Comparison of ENCODE assay signal across 27 cellular contexts in genomic region chrX:18619288-18619687, GRCh38. TPM values are rescaled to one million over a fixed set of nuclear protein-coding genes. Genes with fewer than 3 reads are reported as not detected.
"Had no signal": no experiment of that assay in that cellular context is flagged by ENCODE, and none has a peak within 500 bp of the region (broad histone marks: within the 10 kb centered on the region; RNA-seq: fewer than 3 reads in every experiment).

No MANE protein-coding gene starts in this region.

- H3K4me3 Mint-ChIP-seq: activated B cell treated with CpG ODN at 0.5 μM for 24 hours; activated CD4-positive, alpha-beta T cell treated with anti-CD3 and anti-CD28 coated beads, Interleukin-2, amount 10 ng/mL, durations not matched to agents 24 days and 14 days; activated CD8-positive, alpha-beta memory T cell treated with anti-CD3 and anti-CD28 coated beads, Interleukin-2, amount 10 ng/mL, durations not matched to agents 7 days and 5 days; activated naive CD4-positive, alpha-beta T cell treated with anti-CD3 and anti-CD28 coated beads for 36 hours; activated naive CD8-positive, alpha-beta T cell; activated T-helper 17 cell treated with anti-CD3 and anti-CD28 coated beads, Interleukin-2, amount 50 U/mL, for 72 hours; T-helper 1 cell treated with Interleukin-12 subunit alpha and Interleukin-12 subunit beta and Interleukin-4 antibody, amounts not matched to agents 30 μg/mL and 1 μg/mL, for 36 hours had no signal

- DNase-seq: activated B cell treated with CpG ODN at 0.5 μM for 24 hours; activated CD4-positive, alpha-beta T cell treated with anti-CD3 and anti-CD28 coated beads for 1 hour; activated CD4-positive, alpha-beta T cell treated with anti-CD3 and anti-CD28 coated beads, Interleukin-2, amount 10 ng/mL, durations not matched to agents 24 days and 14 days; activated CD4-positive, alpha-beta T cell treated with anti-CD3 and anti-CD28 coated beads, Interleukin-2, amount 50 U/mL, for 48 hours; activated CD8-positive, alpha-beta memory T cell treated with anti-CD3 and anti-CD28 coated beads, Interleukin-2, amount 10 ng/mL, durations not matched to agents 7 days and 5 days; activated gamma-delta T cell; activated naive CD4-positive, alpha-beta T cell treated with anti-CD3 and anti-CD28 coated beads for 36 hours; activated T-cell treated with anti-CD3 and anti-CD28 coated beads, Interleukin-2, amount 50 U/mL, for 48 hours; amygdala; brain microvascular endothelial cell; Karpas-422; MM.1S; NCI-H1105; NCI-H1436 treated with DMSO at 0.1 percent for 48 hours; NCI-H187 treated with DMSO at 0.1 percent for 48 hours; NCI-H2081 treated with DMSO at 0.1 percent for 48 hours; NCI-H446; NCI-H524; Peyer's patch; SHP77 had no signal

- ATAC-seq: activated CD8-positive, alpha-beta memory T cell treated with anti-CD3 and anti-CD28 coated beads, Interleukin-2, amount 10 ng/mL, durations not matched to agents 7 days and 5 days; activated T-helper 17 cell treated with anti-CD3 and anti-CD28 coated beads, Interleukin-2, amount 50 U/mL, for 72 hours had no signal

- H3K27ac Mint-ChIP-seq: activated B cell treated with CpG ODN at 0.5 μM for 24 hours; activated CD4-positive, alpha-beta T cell treated with anti-CD3 and anti-CD28 coated beads, Interleukin-2, amount 10 ng/mL, durations not matched to agents 24 days and 14 days; activated CD8-positive, alpha-beta memory T cell treated with anti-CD3 and anti-CD28 coated beads, Interleukin-2, amount 10 ng/mL, durations not matched to agents 7 days and 5 days; activated naive CD4-positive, alpha-beta T cell treated with anti-CD3 and anti-CD28 coated beads for 36 hours; activated naive CD8-positive, alpha-beta T cell; activated T-helper 17 cell treated with anti-CD3 and anti-CD28 coated beads, Interleukin-2, amount 50 U/mL, for 72 hours; T-helper 1 cell treated with Interleukin-12 subunit alpha and Interleukin-12 subunit beta and Interleukin-4 antibody, amounts not matched to agents 30 μg/mL and 1 μg/mL, for 36 hours had no signal

- H3K9me3 Mint-ChIP-seq: activated B cell treated with CpG ODN at 0.5 μM for 24 hours; activated CD4-positive, alpha-beta T cell treated with anti-CD3 and anti-CD28 coated beads, Interleukin-2, amount 10 ng/mL, durations not matched to agents 24 days and 14 days; activated naive CD4-positive, alpha-beta T cell treated with anti-CD3 and anti-CD28 coated beads for 36 hours; activated T-helper 17 cell treated with anti-CD3 and anti-CD28 coated beads, Interleukin-2, amount 50 U/mL, for 72 hours; T-helper 1 cell treated with Interleukin-12 subunit alpha and Interleukin-12 subunit beta and Interleukin-4 antibody, amounts not matched to agents 30 μg/mL and 1 μg/mL, for 36 hours had no signal

- H3K9me3 ChIP-seq: Peyer's patch, SJSA1 had no signal

- H3K36me3 ChIP-seq: brain microvascular endothelial cell, cardiac muscle cell, Peyer's patch, SJSA1 had no signal

- H3K4me1 Mint-ChIP-seq: activated B cell treated with CpG ODN at 0.5 μM for 24 hours; activated CD4-positive, alpha-beta T cell treated with anti-CD3 and anti-CD28 coated beads, Interleukin-2, amount 10 ng/mL, durations not matched to agents 24 days and 14 days; activated CD8-positive, alpha-beta memory T cell treated with anti-CD3 and anti-CD28 coated beads, Interleukin-2, amount 10 ng/mL, durations not matched to agents 7 days and 5 days had no signal

- H3K4me1 ChIP-seq: Peyer's patch had no signal

- H3K36me3 Mint-ChIP-seq: activated CD8-positive, alpha-beta memory T cell treated with anti-CD3 and anti-CD28 coated beads, Interleukin-2, amount 10 ng/mL, durations not matched to agents 7 days and 5 days; activated naive CD8-positive, alpha-beta T cell had no signal

- H3K27ac ChIP-seq: brain microvascular endothelial cell, cardiac muscle cell, Peyer's patch, RWPE1, SJSA1 had no signal

- H3K27me3 Mint-ChIP-seq: activated B cell treated with CpG ODN at 0.5 μM for 24 hours; activated CD4-positive, alpha-beta T cell treated with anti-CD3 and anti-CD28 coated beads, Interleukin-2, amount 10 ng/mL, durations not matched to agents 24 days and 14 days; activated CD8-positive, alpha-beta memory T cell treated with anti-CD3 and anti-CD28 coated beads, Interleukin-2, amount 10 ng/mL, durations not matched to agents 7 days and 5 days; activated naive CD8-positive, alpha-beta T cell; activated T-helper 17 cell treated with anti-CD3 and anti-CD28 coated beads, Interleukin-2, amount 50 U/mL, for 72 hours had no signal

- H3K27me3 ChIP-seq: brain microvascular endothelial cell, cardiac muscle cell, Peyer's patch, SJSA1 had no signal

- H3K4me3 ChIP-seq: cardiac muscle cell, Peyer's patch, SJSA1 had no signal

RNA-seq across cellular contexts. Expression of gene RS1, which starts 52.6 kb away (rescaled TPM):
- total RNA-seq: activated B cell treated with CpG ODN at 0.5 μM for 24 hours; activated CD4-positive, alpha-beta T cell treated with anti-CD3 and anti-CD28 coated beads, Interleukin-2, amount 10 ng/mL, durations not matched to agents 24 days and 14 days; activated CD8-positive, alpha-beta memory T cell treated with anti-CD3 and anti-CD28 coated beads, Interleukin-2, amount 10 ng/mL, durations not matched to agents 7 days and 5 days; activated naive CD4-positive, alpha-beta T cell treated with anti-CD3 and anti-CD28 coated beads for 36 hours; activated T-helper 17 cell treated with anti-CD3 and anti-CD28 coated beads, Interleukin-2, amount 50 U/mL, for 72 hours; astrocyte; cardiac muscle cell; Peyer's patch had no signal
- polyA plus RNA-seq: cardiac muscle cell had no signal
